Comparison of ENCODE assay signal across 1 cellular context in genomic region chr7:150341263-150342118, GRCh38.
TF ChIP-seq lines count a peak whose summit lies in the region.

Gene RARRES2, minus strand, starts transcription at chr7:150341629. Its CDS starts 1,020 bp downstream, at chr7:150340609.

TF ChIP-seq in liver, 16 proteins besides CTCF, POLR2A, EP300 and RAD21 (continued from another document):
- TF ChIP-seq, protein P1, sequence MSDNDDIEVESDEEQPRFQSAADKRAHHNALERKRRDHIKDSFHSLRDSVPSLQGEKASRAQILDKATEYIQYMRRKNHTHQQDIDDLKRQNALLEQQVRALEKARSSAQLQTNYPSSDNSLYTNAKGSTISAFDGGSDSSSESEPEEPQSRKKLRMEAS (IDR thresholded peaks at IDR 0.05): no peak
- TF ChIP-seq RXRA (IDR thresholded peaks at IDR 0.05): peak; percentile 28 to 41
- no peak for TF ChIP-seq TAF1 (conservative IDR thresholded peaks at IDR 0.05)
- peak; percentile 46 for TF ChIP-seq SP1 (IDR thresholded peaks at IDR 0.05)
- TF ChIP-seq HNF4G (IDR thresholded peaks at IDR 0.05): no peak
- TF ChIP-seq, protein P2, sequence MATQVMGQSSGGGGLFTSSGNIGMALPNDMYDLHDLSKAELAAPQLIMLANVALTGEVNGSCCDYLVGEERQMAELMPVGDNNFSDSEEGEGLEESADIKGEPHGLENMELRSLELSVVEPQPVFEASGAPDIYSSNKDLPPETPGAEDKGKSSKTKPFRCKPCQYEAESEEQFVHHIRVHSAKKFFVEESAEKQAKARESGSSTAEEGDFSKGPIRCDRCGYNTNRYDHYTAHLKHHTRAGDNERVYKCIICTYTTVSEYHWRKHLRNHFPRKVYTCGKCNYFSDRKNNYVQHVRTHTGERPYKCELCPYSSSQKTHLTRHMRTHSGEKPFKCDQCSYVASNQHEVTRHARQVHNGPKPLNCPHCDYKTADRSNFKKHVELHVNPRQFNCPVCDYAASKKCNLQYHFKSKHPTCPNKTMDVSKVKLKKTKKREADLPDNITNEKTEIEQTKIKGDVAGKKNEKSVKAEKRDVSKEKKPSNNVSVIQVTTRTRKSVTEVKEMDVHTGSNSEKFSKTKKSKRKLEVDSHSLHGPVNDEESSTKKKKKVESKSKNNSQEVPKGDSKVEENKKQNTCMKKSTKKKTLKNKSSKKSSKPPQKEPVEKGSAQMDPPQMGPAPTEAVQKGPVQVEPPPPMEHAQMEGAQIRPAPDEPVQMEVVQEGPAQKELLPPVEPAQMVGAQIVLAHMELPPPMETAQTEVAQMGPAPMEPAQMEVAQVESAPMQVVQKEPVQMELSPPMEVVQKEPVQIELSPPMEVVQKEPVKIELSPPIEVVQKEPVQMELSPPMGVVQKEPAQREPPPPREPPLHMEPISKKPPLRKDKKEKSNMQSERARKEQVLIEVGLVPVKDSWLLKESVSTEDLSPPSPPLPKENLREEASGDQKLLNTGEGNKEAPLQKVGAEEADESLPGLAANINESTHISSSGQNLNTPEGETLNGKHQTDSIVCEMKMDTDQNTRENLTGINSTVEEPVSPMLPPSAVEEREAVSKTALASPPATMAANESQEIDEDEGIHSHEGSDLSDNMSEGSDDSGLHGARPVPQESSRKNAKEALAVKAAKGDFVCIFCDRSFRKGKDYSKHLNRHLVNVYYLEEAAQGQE (IDR thresholded peaks at IDR 0.05): peak; percentile 29
- no peak for TF ChIP-seq GABPA (IDR thresholded peaks at IDR 0.05 in 1 of 2, conservative IDR thresholded peaks at IDR 0.05 in 1 of 2)
